ENCODE assay signal across 8 cellular contexts in the genomic region with DNA sequence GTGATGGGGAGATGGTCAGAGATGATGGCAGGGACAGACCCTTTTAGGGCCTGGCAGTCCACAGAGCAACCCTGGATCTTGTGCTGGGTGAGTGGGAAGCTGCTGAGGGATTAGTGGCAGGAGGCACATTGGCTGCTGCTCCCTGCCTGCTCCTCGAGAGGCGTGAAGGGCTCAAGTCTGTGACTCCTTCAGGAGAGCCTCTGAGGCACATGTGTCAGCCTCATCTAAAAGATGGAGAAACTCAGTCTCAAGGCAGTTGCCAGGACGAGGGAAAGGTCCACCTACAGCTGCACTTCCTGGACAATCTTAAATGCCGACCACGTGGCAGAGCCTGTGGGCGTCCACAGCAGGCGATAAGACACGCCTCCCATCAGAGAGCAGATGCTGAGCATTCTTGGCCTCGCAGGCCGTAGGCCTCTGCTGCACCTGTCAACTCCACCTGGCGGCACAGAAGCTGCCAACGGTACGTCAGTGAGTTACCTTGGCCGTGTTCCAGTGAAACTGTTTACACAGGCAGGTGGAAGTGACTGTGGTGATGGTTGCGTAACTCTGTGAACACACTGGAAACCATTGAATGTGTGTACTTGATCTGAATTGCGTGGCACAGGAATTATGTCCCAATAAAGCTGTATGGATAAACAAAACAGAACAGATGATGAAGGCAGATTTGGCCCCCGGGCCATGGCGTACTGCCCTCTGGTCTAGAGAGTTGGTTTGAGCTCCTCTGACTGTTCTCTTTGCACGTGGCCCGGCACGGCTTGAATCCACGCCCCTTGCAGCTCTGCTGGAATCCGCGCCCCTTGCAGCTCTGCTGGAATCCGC.
DNase-seq lines count a peak whose midpoint lies in the region; ATAC-seq and TF ChIP-seq lines count a peak whose summit lies in the region.

No MANE protein-coding gene starts in this region.

- no peak overlapping the region for H3K4me2 ChIP-seq in Karpas-422 (ENCODE audit: low read depth, low read length, poor library complexity, severe bottlenecking)

- no peaks in the 10 kb centered on the region for H3K9me3 ChIP-seq in Karpas-422 (ENCODE audit: low read length)

- H3K27ac ChIP-seq in Karpas-422 (ENCODE audit: low read length): no peak overlapping the region

- no peak for ATAC-seq in HG02884 (IDR thresholded peaks at IDR 0.05; ENCODE audit: unreplicated experiment)

- no peaks in the 10 kb centered on the region for H3K9me3 Mint-ChIP-seq in neural crest cell

- H3K4me1 Mint-ChIP-seq in neural crest cell: peaks cover 47% of the 10 kb centered on the region

- H3K4me1 ChIP-seq in Karpas-422 (ENCODE audit: low read length): no peaks in the 10 kb centered on the region

- no peaks in the 10 kb centered on the region for H3K36me3 ChIP-seq in Karpas-422 (ENCODE audit: insufficient read depth, low read length)

- TF ChIP-seq CTCF in astrocyte of the spinal cord (IDR thresholded peaks at IDR 0.05; ENCODE audit: low read depth, low read length): no peak
- TF ChIP-seq CTCF in neural crest cell (conservative IDR thresholded peaks at IDR 0.05): no peak

- intact Hi-C loops in posterior vena cava (cut with DNase I): loop anchor here in 1 of 2 donors (10.0 kb wide), 1 partner anchor 117 kb away; the partner anchor contains the start of gene RNF144A

- DNase-seq in NCI-H82 (lab: John Stamatoyannopoulos, UW): peak; percentile 40
- no peak for DNase-seq in NCI-H82 treated with DMSO at 0.1 percent for 48 hours (lab: John Stamatoyannopoulos, UW; ENCODE audit: unreplicated experiment)
- DNase-seq in NCI-H748 treated with DMSO at 0.1 percent for 48 hours (lab: John Stamatoyannopoulos, UW): peak; percentile 99
- peak; percentile 18 for DNase-seq in astrocyte of the spinal cord (ENCODE audit: low read depth, low spot score)
- DNase-seq in neural crest cell (ENCODE audit: low read depth, low spot score): no peak
- no peak for DNase-seq in posterior vena cava (ENCODE audit: low spot score)
- DNase-seq in Karpas-422: no peak

- no peak overlapping the region for H3K27ac Mint-ChIP-seq in neural crest cell (ENCODE audit: unreplicated experiment)

- in situ Hi-C loops in astrocyte of the spinal cord (cut with HindIII; ENCODE audit: low sequenced_read_pairs): no loop called here

- H3K79me2 ChIP-seq in Karpas-422 (ENCODE audit: low read length): no peaks in the 10 kb centered on the region

- H3K36me3 Mint-ChIP-seq in neural crest cell (ENCODE audit: low read depth): peaks cover 32% of the 10 kb centered on the region

- no peaks in the 10 kb centered on the region for H3K27me3 Mint-ChIP-seq in neural crest cell (ENCODE audit: low read depth)

- no peak overlapping the region for H2AFZ ChIP-seq in Karpas-422 (ENCODE audit: low read length)

- H4K20me1 ChIP-seq in Karpas-422 (ENCODE audit: insufficient read depth, low read depth, low read length): no peaks in the 10 kb centered on the region

- H3K4me3 ChIP-seq in astrocyte of the spinal cord (ENCODE audit: low read depth, low read length) (no peak overlapping the region), Karpas-422 (ENCODE audit: low read length) (no peak overlapping the region)

- no peaks in the 10 kb centered on the region for H3K27me3 ChIP-seq in Karpas-422 (ENCODE audit: low read length)

- H3K9ac ChIP-seq in Karpas-422 (ENCODE audit: low read length): no peak overlapping the region

- no peaks in the 10 kb centered on the region for H3K9me2 ChIP-seq in Karpas-422 (replicated peaks; ENCODE audit: insufficient read depth, low read length)

- H3K4me3 Mint-ChIP-seq in neural crest cell: peak overlapping the region; percentile 25

Comparison
In these comparisons a context has a peak if more than half of its experiments do, and no peak if none do; other contexts are left out.
1. DNase-seq: peak in NCI-H82 (single experiment), NCI-H748 treated with DMSO at 0.1 percent for 48 hours (single experiment) and astrocyte of the spinal cord (single experiment); none in NCI-H82 treated with DMSO at 0.1 percent for 48 hours (single experiment), neural crest cell (single experiment), posterior vena cava (single experiment) and Karpas-422 (single experiment).